ENCODE assay signal across 24 cellular contexts in genomic region chr3:196557236-196557635, GRCh38. TPM values are rescaled to one million over a fixed set of nuclear protein-coding genes. Genes with fewer than 3 reads are reported as not detected.
"Had no signal": no experiment of that assay in that cellular context is flagged by ENCODE, and none has a peak within 500 bp of the region (broad histone marks: within the 10 kb centered on the region; RNA-seq: fewer than 3 reads in every experiment).

No MANE protein-coding gene starts in this region.

- H3K27me3 ChIP-seq: MG63, SJSA1 had no signal

- ATAC-seq: HepG2 had no signal

- FAIRE-seq: HepG2, RCC 7860 had no signal

- DNase-seq: IMR-90, Karpas-422, KG1, MG63, NCI-H1092, NCI-H1105 treated with DMSO at 0.1 percent for 48 hours, NCI-H1417 treated with DMSO at 0.1 percent for 48 hours, NCI-H146, NCI-H1694 treated with DMSO at 0.1 percent for 48 hours, NCI-H1930, NCI-H2081, NCI-H2227 treated with DMSO at 0.1 percent for 48 hours, NCI-H510A, NCI-H524 treated with DMSO at 0.1 percent for 48 hours, NCI-H69, NCI-H774, Right ventricle myocardium superior, RPMI8226, SIG-M5 had no signal

- H3K4me1 ChIP-seq: SJSA1 had no signal

- H3K27ac ChIP-seq: SJSA1, SK-N-MC had no signal

- H3K9me3 ChIP-seq: MG63, SJSA1 had no signal

- H3K4me3 ChIP-seq: MG63, SJSA1, SK-N-MC had no signal

RNA-seq across cellular contexts. Expression of gene SMCO1, which starts 42.1 kb away (rescaled TPM):
- total RNA-seq: HepG2, HT-29, IMR-90, SJSA1 had no signal
- polyA plus RNA-seq: HepG2, IMR-90 had no signal
